ENCODE assay signal across 9 cellular contexts in genomic region chr11:206516-207212, GRCh38. TPM values are rescaled to one million over a fixed set of nuclear protein-coding genes. Genes with fewer than 3 reads are reported as not detected.
DNase-seq lines count a peak whose midpoint lies in the region; ATAC-seq and TF ChIP-seq lines count a peak whose summit lies in the region.
"Had no signal": no experiment of that assay in that cellular context is flagged by ENCODE, and none has a peak within 500 bp of the region (broad histone marks: within the 10 kb centered on the region; RNA-seq: fewer than 3 reads in every experiment).

No MANE protein-coding gene starts in this region.

- peak overlapping the region; percentile 100 for H3K4me3 Mint-ChIP-seq in neural crest cell

- H3K4me1 Mint-ChIP-seq in neural crest cell: peaks cover 32% of the 10 kb centered on the region

- H3K9me3 Mint-ChIP-seq in neural crest cell: no peaks in the 10 kb centered on the region

- DNase-seq in ELR (ENCODE audit: low read depth) (peak; percentile 38), WERI-Rb-1 (no peak), neural crest cell (ENCODE audit: low read depth, low spot score) (no peak), inferior parietal cortex (ENCODE audit: extremely low spot score) (no peak), mucosa of gallbladder (ENCODE audit: low spot score) (no peak)

- no peak overlapping the region for H3K27ac Mint-ChIP-seq in neural crest cell (ENCODE audit: unreplicated experiment)

- H3K27me3 ChIP-seq in WERI-Rb-1 (ENCODE audit: insufficient read depth, low read depth, severe bottlenecking): no peaks in the 10 kb centered on the region

- TF ChIP-seq CTCF in WERI-Rb-1 (IDR thresholded peaks at IDR 0.05; ENCODE audit: low read depth, low read length): no peak
- TF ChIP-seq CTCF in neural crest cell (conservative IDR thresholded peaks at IDR 0.05): no peak

- H3K9me3 ChIP-seq in WERI-Rb-1 (ENCODE audit: severe bottlenecking): no peaks in the 10 kb centered on the region

- peaks cover 4% of the 10 kb centered on the region for H3K27me3 Mint-ChIP-seq in neural crest cell (ENCODE audit: low read depth)

- peaks cover 7% of the 10 kb centered on the region for H3K36me3 Mint-ChIP-seq in neural crest cell (ENCODE audit: low read depth)

- H3K36me3 ChIP-seq in WERI-Rb-1: peaks cover 38% of the 10 kb centered on the region

- ATAC-seq in HG02981 (IDR thresholded peaks at IDR 0.05; ENCODE audit: unreplicated experiment) (peak; percentile 12), esophagus mucosa (peak; percentile 11), HG02759 (IDR thresholded peaks at IDR 0.05; ENCODE audit: unreplicated experiment) (no peak)

- H3K4me3 ChIP-seq in WERI-Rb-1 (ENCODE audit: low read depth, low read length): peak overlapping the region; percentile 78

- H3K27ac ChIP-seq in WERI-Rb-1: peak overlapping the region; percentile 83

RNA-seq across cellular contexts. Expression of gene BET1L, which starts 0.5 kb away (rescaled TPM):
- total RNA-seq in esophagus mucosa: 20.5 TPM
- total RNA-seq in neural crest cell: 41.3 and 44.3 TPM in 2 replicates
- total RNA-seq in mucosa of gallbladder: 60.5 TPM

RNA-seq across cellular contexts. Expression of gene RIC8A, which starts 0.8 kb away (rescaled TPM):
- total RNA-seq in esophagus mucosa: 60.3 TPM
- 115 and 122 TPM in 2 replicates for total RNA-seq in neural crest cell
- 109 TPM for total RNA-seq in mucosa of gallbladder

RNA-seq across cellular contexts. Expression of gene SCGB1C1, which starts 13.8 kb away (rescaled TPM):
- total RNA-seq in esophagus mucosa (not detected), neural crest cell (not detected in 2 replicates), mucosa of gallbladder (not detected)
- total RNA-seq: T-helper 2 cell treated with Interferon-gamma antibody and Interleukin-4, amounts not matched to agents 100 ng/mL and 5 ng/mL, for 36 hours had no signal

RNA-seq across cellular contexts. Expression of gene SIRT3, which starts 29.5 kb away (rescaled TPM):
- 6.2 TPM for total RNA-seq in esophagus mucosa
- 23.3 and 24.0 TPM in 2 replicates for total RNA-seq in neural crest cell
- total RNA-seq in mucosa of gallbladder: 19.0 TPM

RNA-seq across cellular contexts. Expression of gene PSMD13, which starts 30.1 kb away (rescaled TPM):
- total RNA-seq in esophagus mucosa (81.8 TPM), neural crest cell (136 and 146 TPM in 2 replicates), mucosa of gallbladder (78.5 TPM)
